Comparison of ENCODE assay signal across 1 cellular context in the genomic region with DNA sequence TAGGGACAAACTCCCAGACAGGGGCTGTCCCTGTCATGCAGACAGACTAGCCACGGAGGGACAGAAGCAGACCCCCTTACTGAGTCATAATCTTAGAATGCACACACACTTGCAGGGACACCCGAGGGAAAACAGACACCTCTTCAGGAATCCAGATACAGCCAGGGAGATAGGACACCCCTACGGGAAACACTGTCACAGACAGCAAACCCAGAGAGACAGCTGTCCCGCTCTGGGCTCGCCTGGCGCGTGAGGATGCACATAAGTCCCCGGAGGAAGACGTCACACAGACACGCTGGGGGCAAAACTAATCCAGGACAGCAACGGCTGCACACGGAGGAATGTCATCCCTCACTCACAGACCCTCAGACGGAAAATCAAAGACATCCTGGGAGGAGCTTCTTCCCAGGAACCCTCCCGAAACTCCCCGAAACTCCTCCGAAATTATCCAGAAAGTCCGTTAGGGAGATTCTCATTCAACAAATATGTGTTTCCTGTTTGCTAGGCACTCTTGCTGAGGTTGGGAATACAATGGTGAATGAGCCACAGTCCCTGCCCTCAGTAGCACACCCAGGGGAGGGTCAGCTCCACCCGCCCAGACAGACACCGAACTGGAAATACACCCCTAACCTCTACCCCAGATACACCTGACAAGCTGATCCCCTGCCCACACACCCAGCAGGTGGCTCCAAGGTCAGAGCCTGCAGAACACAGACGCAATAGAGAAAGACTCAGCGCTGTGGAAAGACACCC.
TF ChIP-seq lines count a peak whose summit lies in the region.

No MANE protein-coding gene starts in this region.

TF ChIP-seq in SK-N-SH, 30 proteins besides CTCF, POLR2A, EP300 and RAD21:
- TF ChIP-seq TCF12 (IDR thresholded peaks at IDR 0.05) (peak; percentile 39), JUND (IDR thresholded peaks at IDR 0.05) (peak; percentile 19; the same call in 1 of the 2 replicates), YY1 (IDR thresholded peaks at IDR 0.05; ENCODE audit: low read depth) (no peak)
- TF ChIP-seq, protein P1, sequence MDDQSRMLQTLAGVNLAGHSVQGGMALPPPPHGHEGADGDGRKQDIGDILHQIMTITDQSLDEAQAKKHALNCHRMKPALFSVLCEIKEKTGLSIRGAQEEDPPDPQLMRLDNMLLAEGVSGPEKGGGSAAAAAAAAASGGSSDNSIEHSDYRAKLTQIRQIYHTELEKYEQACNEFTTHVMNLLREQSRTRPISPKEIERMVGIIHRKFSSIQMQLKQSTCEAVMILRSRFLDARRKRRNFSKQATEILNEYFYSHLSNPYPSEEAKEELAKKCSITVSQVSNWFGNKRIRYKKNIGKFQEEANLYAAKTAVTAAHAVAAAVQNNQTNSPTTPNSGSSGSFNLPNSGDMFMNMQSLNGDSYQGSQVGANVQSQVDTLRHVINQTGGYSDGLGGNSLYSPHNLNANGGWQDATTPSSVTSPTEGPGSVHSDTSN (IDR thresholded peaks at IDR 0.05): 0 out of 2 replicates have a peak, but pooled peaks have one; percentile 35
TF ChIP-seq in SK-N-SH: peak in this region for 3.
